Comparison of ENCODE assay signal across 17 cellular contexts in the genomic region with DNA sequence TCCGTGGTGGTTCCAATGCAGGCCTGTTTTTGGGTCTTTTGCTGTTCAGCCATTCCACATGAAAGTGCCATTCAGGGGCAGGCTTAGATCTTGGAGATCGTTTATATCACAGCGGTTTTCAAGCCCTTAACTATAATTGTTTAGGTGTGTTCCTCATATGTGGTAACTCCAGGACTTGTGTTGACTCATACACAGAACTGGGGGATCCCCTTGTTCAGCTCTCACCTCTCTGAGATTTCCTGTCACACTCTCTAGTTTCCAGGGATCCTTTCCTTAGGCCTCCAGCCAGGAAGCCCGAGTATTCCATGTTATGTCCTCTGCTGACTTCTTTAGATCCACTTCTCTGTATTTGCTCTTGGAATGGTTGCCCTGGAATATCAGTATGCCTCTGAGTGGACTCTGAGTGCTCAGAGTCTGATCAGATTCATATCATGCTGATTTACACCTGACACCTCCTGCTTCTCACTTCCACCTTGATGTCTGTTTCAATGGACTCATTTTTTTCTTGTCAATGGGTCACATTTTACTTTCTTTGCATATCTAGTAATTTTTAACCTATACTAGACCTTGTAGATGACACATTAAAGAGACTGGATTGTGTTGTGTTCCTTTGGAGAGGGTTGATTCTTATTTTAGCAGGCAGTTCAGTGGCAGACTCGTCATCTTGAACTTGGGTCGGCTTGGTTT. TPM values are rescaled to one million over a fixed set of nuclear protein-coding genes. Genes with fewer than 3 reads are reported as not detected.
"Had no signal": no experiment of that assay in that cellular context is flagged by ENCODE, and none has a peak within 500 bp of the region (broad histone marks: within the 10 kb centered on the region; RNA-seq: fewer than 3 reads in every experiment).

No MANE protein-coding gene starts in this region.

- H3K4me3 ChIP-seq: esophagus muscularis mucosa, lung, SJSA1, tibial nerve had no signal

- DNase-seq: activated CD4-positive, alpha-beta T cell treated with anti-CD3 and anti-CD28 coated beads for 4 hours; activated CD8-positive, alpha-beta memory T cell treated with anti-CD3 and anti-CD28 coated beads, Interleukin-2, amount 10 ng/mL, durations not matched to agents 7 days and 5 days; anterior cingulate cortex; immature natural killer cell; left colon; midbrain; naive B cell; stimulated activated CD4-positive, alpha-beta T cell treated with anti-CD3 and anti-CD28 coated beads, Interleukin-15, amount 100 ng/mL, for 24 hours; stimulated activated CD4-positive, alpha-beta T cell treated with anti-CD3 and anti-CD28 coated beads, Interleukin-4, amount 100 ng/mL, for 24 hours; SW 1271; T1000 had no signal

- H3K9me3 Mint-ChIP-seq: activated naive CD4-positive, alpha-beta T cell treated with anti-CD3 and anti-CD28 coated beads, Interleukin-2, amount 50 U/mL, for 24 hours had no signal

- H3K27ac Mint-ChIP-seq: activated CD8-positive, alpha-beta memory T cell treated with anti-CD3 and anti-CD28 coated beads, Interleukin-2, amount 10 ng/mL, durations not matched to agents 7 days and 5 days; activated naive CD4-positive, alpha-beta T cell treated with anti-CD3 and anti-CD28 coated beads, Interleukin-2, amount 50 U/mL, for 24 hours; immature natural killer cell; naive B cell had no signal

- H3K9ac ChIP-seq: parathyroid adenoma had no signal

- H3K4me3 Mint-ChIP-seq: activated CD8-positive, alpha-beta memory T cell treated with anti-CD3 and anti-CD28 coated beads, Interleukin-2, amount 10 ng/mL, durations not matched to agents 7 days and 5 days; activated naive CD4-positive, alpha-beta T cell treated with anti-CD3 and anti-CD28 coated beads, Interleukin-2, amount 50 U/mL, for 24 hours; immature natural killer cell; naive B cell had no signal

- H3K27me3 Mint-ChIP-seq: activated naive CD4-positive, alpha-beta T cell treated with anti-CD3 and anti-CD28 coated beads, Interleukin-2, amount 50 U/mL, for 24 hours had no signal

- H3K4me1 ChIP-seq: parathyroid adenoma, SJSA1, tibial nerve had no signal

- H3K36me3 ChIP-seq: esophagus muscularis mucosa, SJSA1, tibial nerve had no signal

- H3K27ac ChIP-seq: parathyroid adenoma, SJSA1, tibial nerve had no signal

- ATAC-seq: activated CD8-positive, alpha-beta memory T cell treated with anti-CD3 and anti-CD28 coated beads, Interleukin-2, amount 10 ng/mL, durations not matched to agents 7 days and 5 days; left colon had no signal

RNA-seq across cellular contexts. Expression of a gene that starts 13.0 kb away (rescaled TPM):
- total RNA-seq: activated CD8-positive, alpha-beta memory T cell treated with anti-CD3 and anti-CD28 coated beads, Interleukin-2, amount 10 ng/mL, durations not matched to agents 7 days and 5 days; SJSA1 had no signal
- polyA plus RNA-seq: immature natural killer cell had no signal
